Comparison of ENCODE assay signal across 11 cellular contexts in the genomic region with DNA sequence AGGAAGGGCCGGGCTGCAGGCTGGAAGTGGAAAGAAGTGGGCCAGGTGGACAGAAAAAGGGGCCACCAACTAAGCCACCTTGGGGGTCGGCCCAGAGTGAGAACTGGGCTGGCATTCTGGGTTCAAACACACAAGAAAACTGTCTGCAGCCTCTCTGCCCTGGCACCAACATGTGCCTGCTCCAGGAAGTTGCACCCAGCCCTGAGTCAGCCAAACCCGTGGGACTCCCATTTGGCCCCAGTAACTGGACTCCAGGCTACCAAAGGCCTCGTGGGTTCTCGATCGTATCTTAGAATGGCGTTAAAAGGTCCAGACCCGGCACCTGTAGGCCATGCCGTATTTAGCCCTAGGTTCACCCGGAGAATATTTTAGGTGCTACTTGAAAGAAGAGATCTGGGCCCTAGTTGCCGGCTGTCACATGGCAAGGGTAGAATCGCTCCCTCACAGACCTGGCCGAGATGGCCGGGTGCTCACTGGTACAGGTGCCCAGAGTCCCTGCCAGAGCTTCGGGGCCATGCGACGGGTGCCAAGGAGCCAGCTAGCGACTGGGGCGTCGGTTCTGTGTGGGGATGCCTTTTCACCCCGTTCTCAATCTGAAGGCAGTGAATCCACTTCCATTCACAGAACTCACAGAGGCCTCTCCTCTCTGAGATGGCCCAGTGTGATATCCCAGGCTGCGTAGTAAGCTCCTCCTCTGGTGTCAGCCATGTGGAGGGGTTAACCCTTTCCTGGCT.
DNase-seq lines count a peak whose midpoint lies in the region; ATAC-seq and TF ChIP-seq lines count a peak whose summit lies in the region.
"Had no signal": no experiment of that assay in that cellular context is flagged by ENCODE, and none has a peak within 500 bp of the region (broad histone marks: within the 10 kb centered on the region; RNA-seq: fewer than 3 reads in every experiment).

No MANE protein-coding gene starts in this region.

- TF ChIP-seq EP300 in suprapubic skin (IDR thresholded peaks at IDR 0.05), result no peak

- H3K9ac ChIP-seq in adipocyte (ENCODE audit: low read length), result peak overlapping the region; percentile 73

- TF ChIP-seq POLR2A in suprapubic skin (IDR thresholded peaks at IDR 0.05), result no peak

- H3K36me3 ChIP-seq in HEK293 (ENCODE audit: control insufficient read depth in 2 of 2, insufficient read depth in 1 of 2, low read length in 2 of 2) (no peaks in the 10 kb centered on the region), adipocyte (ENCODE audit: control insufficient read depth, insufficient read depth, low read length, severe bottlenecking) (peaks cover 7% of the 10 kb centered on the region), suprapubic skin (no peaks in the 10 kb centered on the region)

- H3K4me3 ChIP-seq in HEK293 (ENCODE audit: low read depth, low read length), result no peak overlapping the region
- peak overlapping the region; percentile 57 for H3K4me3 ChIP-seq in adipocyte (ENCODE audit: low read length)
- no peak overlapping the region for H3K4me3 ChIP-seq in suprapubic skin

- ATAC-seq in left ventricle myocardium superior, result peak; percentile 76
- ATAC-seq in HG02678 (IDR thresholded peaks at IDR 0.05; ENCODE audit: unreplicated experiment), result no peak
- no peak for ATAC-seq in GM21619 (IDR thresholded peaks at IDR 0.05; ENCODE audit: unreplicated experiment)
- ATAC-seq: activated T-cell treated with anti-CD3 and anti-CD28 coated beads, Interleukin-2, amount 50 U/mL, for 4 hours had no signal

- POLR2A ChIA-PET in HEK293 (lab: Yijun Ruan, JAX), result no interaction called here

- no peaks in the 10 kb centered on the region for H3K4me1 ChIP-seq in HEK293 (ENCODE audit: control insufficient read depth, insufficient read depth, low read length)
- H3K4me1 ChIP-seq in adipocyte (ENCODE audit: control insufficient read depth, insufficient read depth, low read length), result peaks cover 67% of the 10 kb centered on the region
- peaks cover 69% of the 10 kb centered on the region for H3K4me1 ChIP-seq in suprapubic skin

- 46% methylated on average over 11 of the region's 22 CpGs for WGBS in suprapubic skin

- DNase-seq in adipocyte (ENCODE audit: low read depth), result peak; percentile 32
- peak; percentile 67 for DNase-seq in left ventricle myocardium superior
- no peak for DNase-seq in suprapubic skin (ENCODE audit: low spot score in 2 of 2)
- DNase-seq in DMS153 (lab: John Stamatoyannopoulos, UW), result no peak
- no peak for DNase-seq in NCI-H446 (lab: John Stamatoyannopoulos, UW)
- DNase-seq: activated T-cell treated with anti-CD3 and anti-CD28 coated beads, Interleukin-2, amount 50 U/mL, for 4 hours; glutamatergic neuron; KBM-7 had no signal

- H3K27me3 ChIP-seq in adipocyte (replicated peaks; ENCODE audit: control insufficient read depth, insufficient read depth, low read length), result no peaks in the 10 kb centered on the region
- no peaks in the 10 kb centered on the region for H3K27me3 ChIP-seq in suprapubic skin

- H3K9me3 ChIP-seq in HEK293 (ENCODE audit: control insufficient read depth, insufficient read depth, low read depth, low read length), result no peaks in the 10 kb centered on the region
- H3K9me3 ChIP-seq in adipocyte (ENCODE audit: control insufficient read depth, low read length), result no peaks in the 10 kb centered on the region
- H3K9me3 ChIP-seq in suprapubic skin, result no peaks in the 10 kb centered on the region

- intact Hi-C loops in left ventricle myocardium superior (cut with micrococcal nuclease), result no loop called here

- TF ChIP-seq CTCF in HEK293 (tag by site-specific recombination; IDR thresholded peaks at IDR 0.05) (no peak), suprapubic skin (IDR thresholded peaks at IDR 0.05) (no peak)

- peak overlapping the region; percentile 20; the same call in 1 of the 2 replicates for H3K27ac ChIP-seq in HEK293 (ENCODE audit: extremely low read depth, low read depth, low read length)
- peak overlapping the region; percentile 67 for H3K27ac ChIP-seq in suprapubic skin

- CTCF ChIA-PET in HEK293 (lab: Yijun Ruan, JAX), result no interaction called here

TF ChIP-seq in HEK293, 187 proteins besides CTCF, POLR2A, EP300 and RAD21:
- no peak for TF ChIP-seq ZNF600 (tag by site-specific recombination; IDR thresholded peaks at IDR 0.05)
- TF ChIP-seq GLIS2 (tag by site-specific recombination; IDR thresholded peaks at IDR 0.05), result no peak
- TF ChIP-seq ZNF830 (tag by site-specific recombination; IDR thresholded peaks at IDR 0.05; ENCODE audit: low read depth), result no peak
- no peak for TF ChIP-seq ZNF561 (tag by site-specific recombination; IDR thresholded peaks at IDR 0.05; ENCODE audit: borderline replicate concordance)
- TF ChIP-seq ZNF221 (tag by site-specific recombination; IDR thresholded peaks at IDR 0.05; ENCODE audit: borderline replicate concordance), result no peak
- TF ChIP-seq BCL11A (tag by site-specific recombination; IDR thresholded peaks at IDR 0.05; ENCODE audit: low read depth), result no peak
- no peak for TF ChIP-seq ZNF843 (tag by site-specific recombination; IDR thresholded peaks at IDR 0.05)
- no peak for TF ChIP-seq ZBTB48 (tag by site-specific recombination; IDR thresholded peaks at IDR 0.05)

Comparison
In these comparisons a context has a peak if more than half of its experiments do, and no peak if none do; other contexts are left out.
1. DNase-seq: peak in adipocyte (single experiment) and left ventricle myocardium superior (single experiment); none in suprapubic skin (0 of 2), DMS153 (single experiment) and NCI-H446 (0 of 2).